ENCODE assay signal across 15 cellular contexts in genomic region chr2:142425551-142425950, GRCh38.
DNase-seq lines count a peak whose midpoint lies in the region; ATAC-seq and TF ChIP-seq lines count a peak whose summit lies in the region.
"Had no signal": no experiment of that assay in that cellular context is flagged by ENCODE, and none has a peak within 500 bp of the region (broad histone marks: within the 10 kb centered on the region; RNA-seq: fewer than 3 reads in every experiment).

No MANE protein-coding gene starts in this region.

- H3F3A ChIP-seq in SK-N-SH (replicated peaks; ENCODE audit: insufficient read depth) = no peaks in the 10 kb centered on the region

- peak overlapping the region in 1 of 2 experiments; percentile 88; a peak in 2 of 4 replicates for H3K27ac ChIP-seq in SK-N-SH (ENCODE audit: low read depth in 2 of 2, low read length in 1 of 2)
- H3K27ac ChIP-seq: BLaER1 treated with 17β-estradiol and CSF1 and Interleukin-3, amounts not matched to agents 10 nM and 100 nM had no signal

- H2AFZ ChIP-seq in SK-N-SH (ENCODE audit: low read depth) = peak overlapping the region; percentile 80; the same call in 1 of the 2 replicates

- H3K4me2 ChIP-seq in SK-N-SH = peak overlapping the region; percentile 58

- no peak for TF ChIP-seq EP300 in SK-N-SH (IDR thresholded peaks at IDR 0.05; ENCODE audit: borderline replicate concordance in 1 of 2, low read depth in 1 of 2, low read length in 1 of 2)

- H3K9me3 ChIP-seq in SK-N-SH = no peaks in the 10 kb centered on the region
- H3K9me3 ChIP-seq: BLaER1 treated with 17β-estradiol and CSF1 and Interleukin-3, amounts not matched to agents 10 nM and 100 nM had no signal

- no peaks in the 10 kb centered on the region for H3K9me2 ChIP-seq in SK-N-SH

- H3K4me1 Mint-ChIP-seq in type B pancreatic cell (ENCODE audit: unreplicated experiment) = peaks cover 6% of the 10 kb centered on the region
- no peaks in the 10 kb centered on the region for H3K4me1 Mint-ChIP-seq in effector memory CD8-positive, alpha-beta T cell (ENCODE audit: low read depth in 2 of 2)
- H3K4me1 Mint-ChIP-seq: CD4-positive, CD25-positive, alpha-beta regulatory T cell had no signal

- H3K4me3 Mint-ChIP-seq in type B pancreatic cell = no peak overlapping the region
- no peak overlapping the region for H3K4me3 Mint-ChIP-seq in effector memory CD8-positive, alpha-beta T cell
- H3K4me3 Mint-ChIP-seq: CD4-positive, CD25-positive, alpha-beta regulatory T cell; H9 had no signal

- H4K20me1 ChIP-seq in SK-N-SH (ENCODE audit: insufficient read depth) = no peaks in the 10 kb centered on the region
- H4K20me1 ChIP-seq: BLaER1 treated with 17β-estradiol and CSF1 and Interleukin-3, amounts not matched to agents 10 nM and 100 nM had no signal

- DNase-seq in NCI-H526 (lab: John Stamatoyannopoulos, UW) (peak; percentile 56 to 58), NCI-H526 treated with DMSO at 0.1 percent for 48 hours (lab: John Stamatoyannopoulos, UW) (no peak), SK-N-SH (peak; percentile 16), left kidney (ENCODE audit: low read depth, low spot score) (peak; percentile 4), type B pancreatic cell (ENCODE audit: extremely low spot score, unreplicated experiment) (no peak), HEK293T (ENCODE audit: extremely low spot score) (no peak)
- no peak for DNase-seq in effector memory CD8-positive, alpha-beta T cell
- DNase-seq: 8988T; AML-193; CD4-positive, CD25-positive, alpha-beta regulatory T cell; DMS 273 treated with DMSO at 0.1 percent for 48 hours; GOT3; H9 had no signal

- H3K4me3 ChIP-seq in SK-N-SH (ENCODE audit: low read depth in 2 of 2, low read length in 1 of 2) = peak overlapping the region; percentile 40 to 45; a peak in 3 of 4 replicates
- H3K4me3 ChIP-seq: BLaER1 treated with 17β-estradiol and CSF1 and Interleukin-3, amounts not matched to agents 10 nM and 100 nM had no signal

- H3K79me2 ChIP-seq in SK-N-SH (ENCODE audit: insufficient read depth) = no peaks in the 10 kb centered on the region

- WGBS in SK-N-SH (ENCODE audit: low lambda C conversion rate) = 7% methylated on average over 3 of the region's 3 CpGs

- no peaks in the 10 kb centered on the region for H3K36me3 Mint-ChIP-seq in type B pancreatic cell
- no peaks in the 10 kb centered on the region for H3K36me3 Mint-ChIP-seq in effector memory CD8-positive, alpha-beta T cell (ENCODE audit: insufficient read depth)
- H3K36me3 Mint-ChIP-seq: CD4-positive, CD25-positive, alpha-beta regulatory T cell had no signal

- H3K4me1 ChIP-seq in SK-N-SH (ENCODE audit: control insufficient read depth in 1 of 2, insufficient read depth in 2 of 2, low read depth in 1 of 2, low read length in 1 of 2) = peaks cover 0 to 6% of the 10 kb centered on the region in 2 experiments; a peak in 2 of 4 replicates

- POLR2A ChIA-PET in SK-N-SH (lab: Yijun Ruan, JAX) = no interaction called here
- POLR2A ChIA-PET in HEK293T (lab: Yijun Ruan, JAX) = no interaction called here

- no peaks in the 10 kb centered on the region for H3K9me3 Mint-ChIP-seq in type B pancreatic cell
- H3K9me3 Mint-ChIP-seq in effector memory CD8-positive, alpha-beta T cell = peaks cover 6 to 36% of the 10 kb centered on the region in 2 donors

- TF ChIP-seq CTCF in SK-N-SH (IDR thresholded peaks at IDR 0.05) (0 out of 2 replicates have a peak, but pooled peaks have one; percentile 9), type B pancreatic cell (conservative IDR thresholded peaks at IDR 0.05) (peak; percentile 31)

- peak; percentile 19 for TF ChIP-seq RAD21 in SK-N-SH (IDR thresholded peaks at IDR 0.05; ENCODE audit: low read length)

- H3K27me3 ChIP-seq in SK-N-SH (ENCODE audit: insufficient read depth) = no peaks in the 10 kb centered on the region
- H3K27me3 ChIP-seq: BLaER1 treated with 17β-estradiol and CSF1 and Interleukin-3, amounts not matched to agents 10 nM and 100 nM had no signal

- CTCF ChIA-PET in SK-N-SH (lab: Yijun Ruan, JAX) (interaction anchor here (0.9 to 1.4 kb wide), 4 partner anchors 9 to 156 kb away, joined by 3 to 4 read pairs (median 3); no protein-coding TSS in a partner anchor), HEK293T (lab: Yijun Ruan, JAX) (interaction anchor here (0.6 kb wide), 1 partner anchor 61 kb away, joined by 3 read pairs; no protein-coding TSS in a partner anchor)

- H3K27ac Mint-ChIP-seq in type B pancreatic cell = no peak overlapping the region
- no peak overlapping the region for H3K27ac Mint-ChIP-seq in effector memory CD8-positive, alpha-beta T cell
- H3K27ac Mint-ChIP-seq: CD4-positive, CD25-positive, alpha-beta regulatory T cell had no signal

- no peaks in the 10 kb centered on the region for H3K27me3 Mint-ChIP-seq in type B pancreatic cell
- no peaks in the 10 kb centered on the region for H3K27me3 Mint-ChIP-seq in effector memory CD8-positive, alpha-beta T cell
- H3K27me3 Mint-ChIP-seq: CD4-positive, CD25-positive, alpha-beta regulatory T cell had no signal

- no peak for ATAC-seq in effector memory CD8-positive, alpha-beta T cell (replicated peaks)
- no peak for ATAC-seq in HG03025 (IDR thresholded peaks at IDR 0.05; ENCODE audit: low FRiP score, unreplicated experiment)

- H3K9ac ChIP-seq in SK-N-SH = 0 out of 2 replicates have a peak overlapping the region, but pooled peaks have one; percentile 6
- H3K9ac ChIP-seq: BLaER1 treated with 17β-estradiol and CSF1 and Interleukin-3, amounts not matched to agents 10 nM and 100 nM had no signal

- H3K36me3 ChIP-seq in SK-N-SH (replicated peaks in 1 of 2; ENCODE audit: control insufficient read depth in 1 of 2, insufficient read depth in 2 of 2, low read length in 1 of 2) = no peaks in the 10 kb centered on the region
- H3K36me3 ChIP-seq: BLaER1 treated with 17β-estradiol and CSF1 and Interleukin-3, amounts not matched to agents 10 nM and 100 nM had no signal

TF ChIP-seq in SK-N-SH, 30 proteins besides CTCF, POLR2A, EP300 and RAD21:
- TF ChIP-seq MXI1 (IDR thresholded peaks at IDR 0.05; ENCODE audit: low read depth, low read length) (peak; percentile 31; the same call in 1 of the 2 replicates), MAX (IDR thresholded peaks at IDR 0.05; ENCODE audit: low read depth) (no peak), TEAD4 (IDR thresholded peaks at IDR 0.05; ENCODE audit: borderline replicate concordance, insufficient read depth) (no peak), FOXJ3 (CRISPR knock-in tag; IDR thresholded peaks at IDR 0.05) (no peak), EZH2phosphoT487 (IDR thresholded peaks at IDR 0.05; ENCODE audit: borderline replicate concordance, low read depth) (no peak)

TF ChIP-seq in HEK293T, 16 proteins besides CTCF, POLR2A, EP300 and RAD21:
- TF ChIP-seq FOXM1 (IDR thresholded peaks at IDR 0.05; ENCODE audit: borderline replicate concordance) = no peak
- TF ChIP-seq HDGF (IDR thresholded peaks at IDR 0.05; ENCODE audit: borderline replicate concordance) = no peak
- no peak for TF ChIP-seq L3MBTL2 (conservative IDR thresholded peaks at IDR 0.05)
- TF ChIP-seq ARNT (IDR thresholded peaks at IDR 0.05) = no peak
- TF ChIP-seq BHLHE40 (IDR thresholded peaks at IDR 0.05; ENCODE audit: borderline replicate concordance) = no peak
- TF ChIP-seq TARDBP (IDR thresholded peaks at IDR 0.05) = no peak
- TF ChIP-seq ELF4 (IDR thresholded peaks at IDR 0.05) = no peak
- no peak for TF ChIP-seq PKNOX1 (IDR thresholded peaks at IDR 0.05)
- TF ChIP-seq SP1 (IDR thresholded peaks at IDR 0.05) = no peak
- TF ChIP-seq SUZ12 (IDR thresholded peaks at IDR 0.05) = no peak
- no peak for TF ChIP-seq CTBP1 (IDR thresholded peaks at IDR 0.05; ENCODE audit: borderline replicate concordance)
- TF ChIP-seq LEF1 (IDR thresholded peaks at IDR 0.05; ENCODE audit: borderline replicate concordance) = no peak
- no peak for TF ChIP-seq FOXK2 (IDR thresholded peaks at IDR 0.05)
- no peak for TF ChIP-seq ZNF384 (IDR thresholded peaks at IDR 0.05)
- no peak for TF ChIP-seq NFRKB (IDR thresholded peaks at IDR 0.05)
- no peak for TF ChIP-seq FOXA1 (IDR thresholded peaks at IDR 0.05)

Comparison
In these comparisons a context has a peak if more than half of its experiments do, and no peak if none do; other contexts are left out.
1. DNase-seq: peak in NCI-H526 (2 of 2), SK-N-SH (single experiment) and left kidney (single experiment); none in NCI-H526 treated with DMSO at 0.1 percent for 48 hours (single experiment), type B pancreatic cell (single experiment), HEK293T (single experiment) and effector memory CD8-positive, alpha-beta T cell (0 of 3).